In the genomic region with DNA sequence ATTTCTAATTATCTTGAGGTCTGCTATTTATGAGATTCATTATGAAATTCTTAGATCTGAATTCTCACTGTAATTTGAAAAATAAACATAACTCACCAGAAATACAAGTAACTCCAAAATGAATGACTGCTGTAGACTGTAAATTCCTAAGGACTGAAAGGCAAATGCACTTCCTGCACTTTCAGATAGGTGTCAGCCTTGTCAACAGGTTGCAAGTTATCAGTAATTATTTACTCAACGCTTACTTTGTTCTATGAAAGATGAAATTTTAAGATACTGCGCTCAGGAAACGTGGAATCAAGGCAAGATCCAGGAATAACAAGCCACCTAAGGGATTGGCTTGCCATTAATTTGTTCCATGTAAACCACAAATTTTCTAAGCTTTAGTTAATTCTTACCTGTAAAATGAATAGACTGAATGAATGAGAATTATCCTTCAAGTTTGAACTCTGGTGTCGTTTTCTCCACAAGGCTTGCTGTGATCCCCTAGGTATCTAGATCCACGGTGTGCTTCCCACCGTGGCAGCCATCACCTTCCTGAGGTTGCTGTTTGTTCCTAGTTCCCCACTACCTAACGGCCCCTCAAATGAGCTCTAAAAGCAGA, we compare ENCODE assay signal across 7 cellular contexts. TPM values are rescaled to one million over a fixed set of nuclear protein-coding genes. Genes with fewer than 3 reads are reported as not detected.
DNase-seq lines count a peak whose midpoint lies in the region; ATAC-seq and TF ChIP-seq lines count a peak whose summit lies in the region.

No MANE protein-coding gene starts in this region.

- H4K20me1 ChIP-seq in DND-41 (ENCODE audit: insufficient read depth, low read length), result no peaks in the 10 kb centered on the region

- H3K36me3 Mint-ChIP-seq in activated naive CD4-positive, alpha-beta T cell treated with anti-CD3 and anti-CD28 coated beads for 36 hours (ENCODE audit: low read depth), result peaks cover 4% of the 10 kb centered on the region
- H3K36me3 Mint-ChIP-seq in type B pancreatic cell, result peaks cover 22% of the 10 kb centered on the region
- no peaks in the 10 kb centered on the region for H3K36me3 Mint-ChIP-seq in activated T-helper 1 cell treated with anti-CD3 and anti-CD28 coated beads, Interleukin-12 subunit alpha, Interleukin-12 subunit beta, Interleukin-2, Interleukin-4 antibody, amounts not matched to agents 30 ng/mL and 10 ng/mL and 1 ng/mL, durations not matched to agents 14 hours and 24 hours and 36 hours (ENCODE audit: low read depth)

- no peak overlapping the region for H2AFZ ChIP-seq in DND-41 (ENCODE audit: low read depth, low read length)

- CTCF ChIA-PET in activated naive CD4-positive, alpha-beta T cell treated with anti-CD3 and anti-CD28 coated beads for 36 hours (lab: Charles Lee), result interaction anchor here (0.6 to 2.0 kb wide), 4 partner anchors 10 to 112 kb away, joined by 3 to 6 read pairs (median 4); no protein-coding TSS in a partner anchor

- no peaks in the 10 kb centered on the region for H3K9me3 ChIP-seq in DND-41 (ENCODE audit: insufficient read depth, low read length, severe bottlenecking)

- H3K4me1 ChIP-seq in DND-41 (ENCODE audit: insufficient read depth, low read length), result no peaks in the 10 kb centered on the region

- H3K4me3 ChIP-seq in DND-41 (ENCODE audit: low read depth in 1 of 2, low read length in 2 of 2), result no peak overlapping the region

- no peak overlapping the region for H3K4me2 ChIP-seq in DND-41 (ENCODE audit: insufficient read depth, low read length)

- ATAC-seq in DND-41 (ENCODE audit: insufficient read depth, low read depth), result peak; percentile 45; the same call in 1 of the 3 replicates
- ATAC-seq in GM21360 (IDR thresholded peaks at IDR 0.05; ENCODE audit: unreplicated experiment), result peak; percentile 64

- no peak overlapping the region for H3K9ac ChIP-seq in DND-41 (ENCODE audit: low read depth, low read length)

- H3K4me1 Mint-ChIP-seq in activated naive CD4-positive, alpha-beta T cell treated with anti-CD3 and anti-CD28 coated beads for 36 hours (ENCODE audit: low read depth), result no peaks in the 10 kb centered on the region
- peaks cover 5% of the 10 kb centered on the region for H3K4me1 Mint-ChIP-seq in type B pancreatic cell (ENCODE audit: unreplicated experiment)
- no peaks in the 10 kb centered on the region for H3K4me1 Mint-ChIP-seq in activated T-helper 1 cell treated with anti-CD3 and anti-CD28 coated beads, Interleukin-12 subunit alpha, Interleukin-12 subunit beta, Interleukin-2, Interleukin-4 antibody, amounts not matched to agents 30 ng/mL and 10 ng/mL and 1 ng/mL, durations not matched to agents 14 hours and 24 hours and 36 hours (ENCODE audit: low read depth)

- H3K27ac Mint-ChIP-seq in activated naive CD4-positive, alpha-beta T cell treated with anti-CD3 and anti-CD28 coated beads for 36 hours, result no peak overlapping the region
- no peak overlapping the region for H3K27ac Mint-ChIP-seq in type B pancreatic cell
- no peak overlapping the region for H3K27ac Mint-ChIP-seq in activated T-helper 1 cell treated with anti-CD3 and anti-CD28 coated beads, Interleukin-12 subunit alpha, Interleukin-12 subunit beta, Interleukin-2, Interleukin-4 antibody, amounts not matched to agents 30 ng/mL and 10 ng/mL and 1 ng/mL, durations not matched to agents 14 hours and 24 hours and 36 hours

- H3K9me3 Mint-ChIP-seq in activated naive CD4-positive, alpha-beta T cell treated with anti-CD3 and anti-CD28 coated beads for 36 hours, result no peaks in the 10 kb centered on the region
- H3K9me3 Mint-ChIP-seq in type B pancreatic cell, result no peaks in the 10 kb centered on the region
- no peaks in the 10 kb centered on the region for H3K9me3 Mint-ChIP-seq in activated T-helper 1 cell treated with anti-CD3 and anti-CD28 coated beads, Interleukin-12 subunit alpha, Interleukin-12 subunit beta, Interleukin-2, Interleukin-4 antibody, amounts not matched to agents 30 ng/mL and 10 ng/mL and 1 ng/mL, durations not matched to agents 14 hours and 24 hours and 36 hours

- no peaks in the 10 kb centered on the region for H3K27me3 Mint-ChIP-seq in activated naive CD4-positive, alpha-beta T cell treated with anti-CD3 and anti-CD28 coated beads for 36 hours (ENCODE audit: low read depth)
- no peaks in the 10 kb centered on the region for H3K27me3 Mint-ChIP-seq in type B pancreatic cell
- H3K27me3 Mint-ChIP-seq in activated T-helper 1 cell treated with anti-CD3 and anti-CD28 coated beads, Interleukin-12 subunit alpha, Interleukin-12 subunit beta, Interleukin-2, Interleukin-4 antibody, amounts not matched to agents 30 ng/mL and 10 ng/mL and 1 ng/mL, durations not matched to agents 14 hours and 24 hours and 36 hours (ENCODE audit: insufficient read depth), result peaks cover 2% of the 10 kb centered on the region

- H3K79me2 ChIP-seq in DND-41 (ENCODE audit: insufficient read depth, low read length), result no peaks in the 10 kb centered on the region

- DNase-seq in DND-41, result peak; percentile 15
- peak; percentile 29 for DNase-seq in MV-4-11 (lab: John Stamatoyannopoulos, UW)
- peak; percentile 38 for DNase-seq in activated naive CD4-positive, alpha-beta T cell treated with anti-CD3 and anti-CD28 coated beads for 36 hours
- DNase-seq in iPS-NIHi7 (ENCODE audit: extremely low spot score), result peak; percentile 48
- no peak for DNase-seq in type B pancreatic cell (ENCODE audit: extremely low spot score, unreplicated experiment)
- no peak for DNase-seq in activated T-helper 1 cell treated with anti-CD3 and anti-CD28 coated beads, Interleukin-12 subunit alpha, Interleukin-12 subunit beta, Interleukin-2, Interleukin-4 antibody, amounts not matched to agents 30 ng/mL and 10 ng/mL and 1 ng/mL, durations not matched to agents 14 hours and 24 hours and 36 hours (ENCODE audit: low spot score)

- no peak overlapping the region for H3K27ac ChIP-seq in DND-41 (ENCODE audit: low read length)

- H3K4me3 Mint-ChIP-seq in activated naive CD4-positive, alpha-beta T cell treated with anti-CD3 and anti-CD28 coated beads for 36 hours, result no peak overlapping the region
- no peak overlapping the region for H3K4me3 Mint-ChIP-seq in type B pancreatic cell
- H3K4me3 Mint-ChIP-seq in activated T-helper 1 cell treated with anti-CD3 and anti-CD28 coated beads, Interleukin-12 subunit alpha, Interleukin-12 subunit beta, Interleukin-2, Interleukin-4 antibody, amounts not matched to agents 30 ng/mL and 10 ng/mL and 1 ng/mL, durations not matched to agents 14 hours and 24 hours and 36 hours, result no peak overlapping the region

- intact Hi-C loops in activated naive CD4-positive, alpha-beta T cell treated with anti-CD3 and anti-CD28 coated beads for 36 hours (cut with micrococcal nuclease), result loop anchor here (1.0 to 2.0 kb wide), 3 partner anchors 114 to 880 kb away; no protein-coding TSS in a partner anchor
- intact Hi-C loops in activated T-helper 1 cell treated with anti-CD3 and anti-CD28 coated beads, Interleukin-12 subunit alpha, Interleukin-12 subunit beta, Interleukin-2, Interleukin-4 antibody, amounts not matched to agents 30 ng/mL and 10 ng/mL and 1 ng/mL, durations not matched to agents 14 hours and 24 hours and 36 hours (cut with micrococcal nuclease), result no loop called here

- no peaks in the 10 kb centered on the region for H3K36me3 ChIP-seq in DND-41 (ENCODE audit: insufficient read depth, low read length)

- TF ChIP-seq CTCF in DND-41 (IDR thresholded peaks at IDR 0.05; ENCODE audit: borderline replicate concordance, extremely low read depth, low read length, poor library complexity, severe bottlenecking) (peak; percentile 83), type B pancreatic cell (conservative IDR thresholded peaks at IDR 0.05) (peak; percentile 86)

- no peaks in the 10 kb centered on the region for H3K27me3 ChIP-seq in DND-41 (ENCODE audit: insufficient read depth, low read length, poor library complexity)

RNA-seq across cellular contexts. Expression of a gene that starts 12.6 kb away (rescaled TPM):
- 10 to 100 TPM; 13.4 to 15.7 TPM for total RNA-seq in activated naive CD4-positive, alpha-beta T cell treated with anti-CD3 and anti-CD28 coated beads for 36 hours
- 33.2 and 46.4 TPM in 2 replicates for total RNA-seq in type B pancreatic cell (ENCODE audit: low replicate concordance)
- total RNA-seq in activated T-helper 1 cell treated with anti-CD3 and anti-CD28 coated beads, Interleukin-12 subunit alpha, Interleukin-12 subunit beta, Interleukin-2, Interleukin-4 antibody, amounts not matched to agents 30 ng/mL and 10 ng/mL and 1 ng/mL, durations not matched to agents 14 hours and 24 hours and 36 hours, result 13.0 and 13.9 TPM in 2 replicates

RNA-seq across cellular contexts. Expression of a gene that starts 27.9 kb away (rescaled TPM):
- under 1 TPM; 0.38 to 0.52 TPM for total RNA-seq in activated naive CD4-positive, alpha-beta T cell treated with anti-CD3 and anti-CD28 coated beads for 36 hours
- total RNA-seq in type B pancreatic cell (ENCODE audit: low replicate concordance), result 9.5 and 11.8 TPM in 2 replicates
- not detected in 2 replicates for total RNA-seq in activated T-helper 1 cell treated with anti-CD3 and anti-CD28 coated beads, Interleukin-12 subunit alpha, Interleukin-12 subunit beta, Interleukin-2, Interleukin-4 antibody, amounts not matched to agents 30 ng/mL and 10 ng/mL and 1 ng/mL, durations not matched to agents 14 hours and 24 hours and 36 hours

RNA-seq across cellular contexts. Expression of a gene that starts 45.1 kb away (rescaled TPM):
- total RNA-seq in activated naive CD4-positive, alpha-beta T cell treated with anti-CD3 and anti-CD28 coated beads for 36 hours, result 100 to 1,000 TPM; 103 to 107 TPM
- total RNA-seq in type B pancreatic cell (ENCODE audit: low replicate concordance), result 55.9 and 81.5 TPM in 2 replicates
- total RNA-seq in activated T-helper 1 cell treated with anti-CD3 and anti-CD28 coated beads, Interleukin-12 subunit alpha, Interleukin-12 subunit beta, Interleukin-2, Interleukin-4 antibody, amounts not matched to agents 30 ng/mL and 10 ng/mL and 1 ng/mL, durations not matched to agents 14 hours and 24 hours and 36 hours, result 127 and 128 TPM in 2 replicates

RNA-seq across cellular contexts. Expression of a gene that starts 45.4 kb away (rescaled TPM):
- 10 to 100 TPM; 30.8 to 32.9 TPM for total RNA-seq in activated naive CD4-positive, alpha-beta T cell treated with anti-CD3 and anti-CD28 coated beads for 36 hours
- 42.0 and 52.5 TPM in 2 replicates for total RNA-seq in type B pancreatic cell (ENCODE audit: low replicate concordance)
- 49.0 and 57.8 TPM in 2 replicates for total RNA-seq in activated T-helper 1 cell treated with anti-CD3 and anti-CD28 coated beads, Interleukin-12 subunit alpha, Interleukin-12 subunit beta, Interleukin-2, Interleukin-4 antibody, amounts not matched to agents 30 ng/mL and 10 ng/mL and 1 ng/mL, durations not matched to agents 14 hours and 24 hours and 36 hours

Comparison
In these comparisons a context has a peak if more than half of its experiments do, and no peak if none do; other contexts are left out.
1. DNase-seq: peak in DND-41 (single experiment), MV-4-11 (single experiment), activated naive CD4-positive, alpha-beta T cell treated with anti-CD3 and anti-CD28 coated beads for 36 hours (single experiment) and iPS-NIHi7 (single experiment); none in type B pancreatic cell (single experiment) and activated T-helper 1 cell treated with anti-CD3 and anti-CD28 coated beads, Interleukin-12 subunit alpha, Interleukin-12 subunit beta, Interleukin-2, Interleukin-4 antibody, amounts not matched to agents 30 ng/mL and 10 ng/mL and 1 ng/mL, durations not matched to agents 14 hours and 24 hours and 36 hours (single experiment).